Comparison of ENCODE assay signal across 25 cellular contexts in the genomic region with DNA sequence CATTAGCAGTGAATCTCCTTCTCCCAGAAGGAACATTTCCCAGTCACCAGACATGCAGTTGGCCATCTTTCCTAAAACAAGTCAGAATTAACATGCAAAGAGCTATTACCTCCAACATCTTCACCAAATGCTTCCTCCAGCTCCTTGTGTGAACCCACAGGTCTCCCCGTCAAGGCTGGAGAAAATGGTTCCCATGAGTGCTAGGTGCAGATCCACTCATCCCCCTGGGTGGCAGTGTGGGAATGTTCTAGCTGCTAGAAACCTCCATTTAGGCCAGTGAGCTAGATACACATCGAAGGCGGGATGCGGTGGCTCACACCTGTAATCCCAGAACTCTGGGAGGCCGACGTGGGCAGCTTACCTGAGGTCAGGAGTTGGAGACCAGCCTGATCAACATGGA.
DNase-seq lines count a peak whose midpoint lies in the region; ATAC-seq and TF ChIP-seq lines count a peak whose summit lies in the region.
"Had no signal": no experiment of that assay in that cellular context is flagged by ENCODE, and none has a peak within 500 bp of the region (broad histone marks: within the 10 kb centered on the region; RNA-seq: fewer than 3 reads in every experiment).

No MANE protein-coding gene starts in this region.

- POLR2A ChIA-PET in SK-N-SH (lab: Yijun Ruan, JAX), result no interaction called here

- H3K79me2 ChIP-seq in SK-N-SH (ENCODE audit: insufficient read depth), result no peaks in the 10 kb centered on the region

- H3K4me3 ChIP-seq in SK-N-SH (ENCODE audit: low read depth in 2 of 2, low read length in 1 of 2), result no peak overlapping the region
- H3K4me3 ChIP-seq in epithelial cell of proximal tubule (ENCODE audit: low read depth, low read length), result no peak overlapping the region
- H3K4me3 ChIP-seq: adrenal gland, colonic mucosa, GM12878, pancreas had no signal

- no peaks in the 10 kb centered on the region for H3F3A ChIP-seq in SK-N-SH (replicated peaks; ENCODE audit: insufficient read depth)

- WGBS in SK-N-SH (ENCODE audit: low lambda C conversion rate), result 37% methylated on average over 5 of the region's 6 CpGs

- TF ChIP-seq CTCF in SK-N-SH (IDR thresholded peaks at IDR 0.05) (peak; percentile 26; the same call in 1 of the 2 replicates), epithelial cell of proximal tubule (conservative IDR thresholded peaks at IDR 0.05; ENCODE audit: low read depth, low read length) (peak; percentile 7)

- H3K9me2 ChIP-seq in SK-N-SH, result no peaks in the 10 kb centered on the region

- no peaks in the 10 kb centered on the region for H4K20me1 ChIP-seq in SK-N-SH (ENCODE audit: insufficient read depth)

- H3K27ac ChIP-seq in SK-N-SH (ENCODE audit: low read depth in 2 of 2, low read length in 1 of 2), result no peak overlapping the region
- H3K27ac ChIP-seq: 22Rv1, adrenal gland, colonic mucosa, pancreas had no signal

- no peak overlapping the region for H2AFZ ChIP-seq in SK-N-SH (ENCODE audit: low read depth)

- no peaks in the 10 kb centered on the region for H3K36me3 ChIP-seq in SK-N-SH (replicated peaks in 1 of 2; ENCODE audit: control insufficient read depth in 1 of 2, insufficient read depth in 2 of 2, low read length in 1 of 2)
- H3K36me3 ChIP-seq: adrenal gland, colonic mucosa, pancreas had no signal

- no peaks in the 10 kb centered on the region for H3K9me3 ChIP-seq in SK-N-SH
- H3K9me3 ChIP-seq: adrenal gland, colonic mucosa, pancreas had no signal

- no peak for ATAC-seq in HG02759 (IDR thresholded peaks at IDR 0.05; ENCODE audit: unreplicated experiment)
- ATAC-seq: activated CD4-positive, alpha-beta T cell treated with anti-CD3 and anti-CD28 coated beads for 36 hours; GM12878; pancreas; T-cell had no signal

- peak; percentile 2 for DNase-seq in DMS 273 (lab: John Stamatoyannopoulos, UW; ENCODE audit: unreplicated experiment)
- DNase-seq in DMS 273 treated with DMSO at 0.1 percent for 48 hours (lab: John Stamatoyannopoulos, UW), result no peak
- peak; percentile 23 for DNase-seq in H4 (ENCODE audit: low spot score)
- no peak for DNase-seq in SK-N-SH
- DNase-seq in epithelial cell of proximal tubule (ENCODE audit: low read depth), result no peak
- DNase-seq in erythroblast (lab: John Stamatoyannopoulos, UW), result no peak
- DNase-seq in KBM-7, result no peak
- DNase-seq: activated CD4-positive, alpha-beta T cell treated with anti-CD3 and anti-CD28 coated beads for 36 hours; activated naive CD4-positive, alpha-beta T cell treated with Interleukin-2 at 50 U/mL for 16 hours; activated T-cell treated with anti-CD3 and anti-CD28 coated beads, Interleukin-2, amount 50 U/mL, for 48 hours; colonic mucosa; DND-41; effector memory CD4-positive, alpha-beta T cell; IMR-90; islet precursor cell; NCI-H1417; NCI-H526; pancreas; Right ventricle myocardium superior; substantia nigra; T-cell had no signal

- no peak for TF ChIP-seq EP300 in SK-N-SH (IDR thresholded peaks at IDR 0.05; ENCODE audit: borderline replicate concordance in 1 of 2, low read depth in 1 of 2, low read length in 1 of 2)

- no peak for TF ChIP-seq RAD21 in SK-N-SH (IDR thresholded peaks at IDR 0.05; ENCODE audit: low read length)

- TF ChIP-seq POLR2A in erythroblast (IDR thresholded peaks at IDR 0.05; ENCODE audit: low read length), result no peak

- no peaks in the 10 kb centered on the region for H3K4me1 ChIP-seq in SK-N-SH (ENCODE audit: control insufficient read depth in 1 of 2, insufficient read depth in 2 of 2, low read depth in 1 of 2, low read length in 1 of 2)
- H3K4me1 ChIP-seq: adrenal gland, colonic mucosa, pancreas had no signal

- CTCF ChIA-PET in SK-N-SH (lab: Yijun Ruan, JAX), result interaction anchor here (2.0 kb wide), 1 partner anchor 56 kb away, joined by 5 read pairs; no protein-coding TSS in a partner anchor

- H3K27me3 ChIP-seq in SK-N-SH (ENCODE audit: insufficient read depth), result no peaks in the 10 kb centered on the region
- H3K27me3 ChIP-seq: adrenal gland, colonic mucosa, pancreas had no signal

- no peak overlapping the region for H3K9ac ChIP-seq in SK-N-SH

- H3K4me2 ChIP-seq in SK-N-SH, result no peak overlapping the region

- in situ Hi-C loops in KBM-7 (cut with MboI; ENCODE audit: low pct_unique_long_range_greater_than_20kb, low sequenced_read_pairs), result no loop called here

TF ChIP-seq in SK-N-SH, 30 proteins besides CTCF, POLR2A, EP300 and RAD21:
- TF ChIP-seq, protein P1, sequence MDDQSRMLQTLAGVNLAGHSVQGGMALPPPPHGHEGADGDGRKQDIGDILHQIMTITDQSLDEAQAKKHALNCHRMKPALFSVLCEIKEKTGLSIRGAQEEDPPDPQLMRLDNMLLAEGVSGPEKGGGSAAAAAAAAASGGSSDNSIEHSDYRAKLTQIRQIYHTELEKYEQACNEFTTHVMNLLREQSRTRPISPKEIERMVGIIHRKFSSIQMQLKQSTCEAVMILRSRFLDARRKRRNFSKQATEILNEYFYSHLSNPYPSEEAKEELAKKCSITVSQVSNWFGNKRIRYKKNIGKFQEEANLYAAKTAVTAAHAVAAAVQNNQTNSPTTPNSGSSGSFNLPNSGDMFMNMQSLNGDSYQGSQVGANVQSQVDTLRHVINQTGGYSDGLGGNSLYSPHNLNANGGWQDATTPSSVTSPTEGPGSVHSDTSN (IDR thresholded peaks at IDR 0.05), result no peak
- no peak for TF ChIP-seq POLR2AphosphoS5 (IDR thresholded peaks at IDR 0.05; ENCODE audit: low read depth, low read length)
- TF ChIP-seq JUND (IDR thresholded peaks at IDR 0.05), result no peak
- no peak for TF ChIP-seq SMC3 (IDR thresholded peaks at IDR 0.05; ENCODE audit: low read depth, low read length)
- TF ChIP-seq MEF2A (IDR thresholded peaks at IDR 0.05; ENCODE audit: borderline replicate concordance, low read depth), result no peak
- no peak for TF ChIP-seq FOXJ3 (CRISPR knock-in tag; IDR thresholded peaks at IDR 0.05)
- TF ChIP-seq CHD2 (IDR thresholded peaks at IDR 0.05; ENCODE audit: low read length, partially characterized antibody), result no peak
- TF ChIP-seq RCOR1 (IDR thresholded peaks at IDR 0.05; ENCODE audit: low read length), result no peak
- TF ChIP-seq TEAD4 (IDR thresholded peaks at IDR 0.05; ENCODE audit: borderline replicate concordance, insufficient read depth), result no peak
- no peak for TF ChIP-seq SIN3A (IDR thresholded peaks at IDR 0.05; ENCODE audit: borderline replicate concordance, low read depth, low read length)
- TF ChIP-seq, protein P2, sequence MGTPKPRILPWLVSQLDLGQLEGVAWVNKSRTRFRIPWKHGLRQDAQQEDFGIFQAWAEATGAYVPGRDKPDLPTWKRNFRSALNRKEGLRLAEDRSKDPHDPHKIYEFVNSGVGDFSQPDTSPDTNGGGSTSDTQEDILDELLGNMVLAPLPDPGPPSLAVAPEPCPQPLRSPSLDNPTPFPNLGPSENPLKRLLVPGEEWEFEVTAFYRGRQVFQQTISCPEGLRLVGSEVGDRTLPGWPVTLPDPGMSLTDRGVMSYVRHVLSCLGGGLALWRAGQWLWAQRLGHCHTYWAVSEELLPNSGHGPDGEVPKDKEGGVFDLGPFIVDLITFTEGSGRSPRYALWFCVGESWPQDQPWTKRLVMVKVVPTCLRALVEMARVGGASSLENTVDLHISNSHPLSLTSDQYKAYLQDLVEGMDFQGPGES (IDR thresholded peaks at IDR 0.05; ENCODE audit: low read depth, low read length), result no peak
- TF ChIP-seq FOSL2 (IDR thresholded peaks at IDR 0.05; ENCODE audit: borderline replicate concordance, low read depth), result no peak
- no peak for TF ChIP-seq MXI1 (IDR thresholded peaks at IDR 0.05; ENCODE audit: low read depth, low read length)
- TF ChIP-seq, protein P3, sequence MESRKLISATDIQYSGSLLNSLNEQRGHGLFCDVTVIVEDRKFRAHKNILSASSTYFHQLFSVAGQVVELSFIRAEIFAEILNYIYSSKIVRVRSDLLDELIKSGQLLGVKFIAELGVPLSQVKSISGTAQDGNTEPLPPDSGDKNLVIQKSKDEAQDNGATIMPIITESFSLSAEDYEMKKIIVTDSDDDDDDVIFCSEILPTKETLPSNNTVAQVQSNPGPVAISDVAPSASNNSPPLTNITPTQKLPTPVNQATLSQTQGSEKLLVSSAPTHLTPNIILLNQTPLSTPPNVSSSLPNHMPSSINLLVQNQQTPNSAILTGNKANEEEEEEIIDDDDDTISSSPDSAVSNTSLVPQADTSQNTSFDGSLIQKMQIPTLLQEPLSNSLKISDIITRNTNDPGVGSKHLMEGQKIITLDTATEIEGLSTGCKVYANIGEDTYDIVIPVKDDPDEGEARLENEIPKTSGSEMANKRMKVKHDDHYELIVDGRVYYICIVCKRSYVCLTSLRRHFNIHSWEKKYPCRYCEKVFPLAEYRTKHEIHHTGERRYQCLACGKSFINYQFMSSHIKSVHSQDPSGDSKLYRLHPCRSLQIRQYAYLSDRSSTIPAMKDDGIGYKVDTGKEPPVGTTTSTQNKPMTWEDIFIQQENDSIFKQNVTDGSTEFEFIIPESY (IDR thresholded peaks at IDR 0.05; ENCODE audit: borderline replicate concordance, low read depth), result no peak
- TF ChIP-seq, protein P4, sequence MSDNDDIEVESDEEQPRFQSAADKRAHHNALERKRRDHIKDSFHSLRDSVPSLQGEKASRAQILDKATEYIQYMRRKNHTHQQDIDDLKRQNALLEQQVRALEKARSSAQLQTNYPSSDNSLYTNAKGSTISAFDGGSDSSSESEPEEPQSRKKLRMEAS (IDR thresholded peaks at IDR 0.05; ENCODE audit: low read depth), result no peak
- TF ChIP-seq RFX5 (IDR thresholded peaks at IDR 0.05; ENCODE audit: low read length), result no peak
- TF ChIP-seq YY1 (IDR thresholded peaks at IDR 0.05; ENCODE audit: low read depth), result no peak

Comparison
In these comparisons a context has a peak if more than half of its experiments do, and no peak if none do; other contexts are left out.
1. DNase-seq: peak in DMS 273 (single experiment) and H4 (single experiment); none in DMS 273 treated with DMSO at 0.1 percent for 48 hours (single experiment), SK-N-SH (single experiment), epithelial cell of proximal tubule (single experiment), erythroblast (0 of 2) and KBM-7 (single experiment).